ENCODE assay signal across 34 cellular contexts in the genomic region with DNA sequence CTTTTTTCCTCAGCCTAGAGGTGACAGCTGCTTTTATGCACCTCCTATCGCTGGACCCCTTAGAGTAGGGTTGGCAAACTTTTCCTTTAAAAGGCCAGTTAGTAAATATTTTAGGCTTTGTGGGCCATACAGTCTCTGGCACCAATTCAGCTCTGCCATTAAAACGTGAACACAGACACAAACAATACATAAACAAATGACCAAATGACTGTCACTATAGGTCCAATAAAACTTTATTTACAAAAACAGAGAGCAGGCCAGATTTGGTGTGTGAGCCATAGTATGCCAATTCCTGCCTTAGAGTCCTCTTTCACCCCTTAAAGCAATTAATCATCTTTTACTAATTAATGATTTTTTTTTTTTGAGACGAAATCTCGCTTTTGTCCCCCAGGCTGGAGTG.
"Had no signal": no experiment of that assay in that cellular context is flagged by ENCODE, and none has a peak within 500 bp of the region (broad histone marks: within the 10 kb centered on the region; RNA-seq: fewer than 3 reads in every experiment).

No MANE protein-coding gene starts in this region.

- DNase-seq: activated CD4-positive, alpha-beta memory T cell treated with anti-CD3 and anti-CD28 coated beads, Interleukin-2, amount 10 ng/mL, durations not matched to agents 7 days and 5 days; activated CD4-positive, alpha-beta T cell treated with anti-CD3 and anti-CD28 coated beads for 1 hour; activated CD4-positive, alpha-beta T cell treated with anti-CD3 and anti-CD28 coated beads for 36 hours; activated CD4-positive, alpha-beta T cell treated with anti-CD3 and anti-CD28 coated beads for 48 hours; activated CD4-positive, alpha-beta T cell treated with anti-CD3 and anti-CD28 coated beads, Interleukin-2, amount 10 ng/mL, durations not matched to agents 7 days and 5 days; activated CD4-positive, alpha-beta T cell treated with anti-CD3 and anti-CD28 coated beads, Interleukin-2, amount 50 U/mL, for 48 hours; activated CD4-positive, CD25-positive, alpha-beta regulatory T cell; activated CD8-positive, alpha-beta memory T cell treated with anti-CD3 and anti-CD28 coated beads for 24 hours; activated CD8-positive, alpha-beta memory T cell treated with anti-CD3 and anti-CD28 coated beads, Interleukin-2, amount 10 ng/mL, durations not matched to agents 7 days and 5 days; activated CD8-positive, alpha-beta memory T cell treated with anti-CD3 and anti-CD28 coated beads, Interleukin-2, amount 50 U/mL, for 48 hours; activated CD8-positive, alpha-beta T cell treated with anti-CD3 and anti-CD28 coated beads, Interleukin-2, amount 10 ng/mL, durations not matched to agents 7 days and 5 days; activated effector memory CD4-positive, alpha-beta T cell treated with Interleukin-2 at 50 U/mL for 16 hours; activated gamma-delta T cell; activated naive CD4-positive, alpha-beta T cell; activated naive CD4-positive, alpha-beta T cell treated with anti-CD3 and anti-CD28 coated beads for 36 hours; activated naive CD4-positive, alpha-beta T cell treated with anti-CD3 and anti-CD28 coated beads, Interleukin-2, amount 50 U/mL, for 16 hours; activated naive CD8-positive, alpha-beta T cell treated with anti-CD3 and anti-CD28 coated beads for 36 hours; activated T-cell treated with anti-CD3 and anti-CD28 coated beads, Interleukin-2, amount 50 U/mL, for 24 hours; activated T-cell treated with anti-CD3 and anti-CD28 coated beads, Interleukin-2, amount 50 U/mL, for 48 hours; adrenal gland; amniotic stem cell; aorta; body of pancreas; brain microvascular endothelial cell; central memory CD4-positive, alpha-beta T cell; T-helper 2 cell; T-helper 9 cell; WERI-Rb-1 had no signal

- FAIRE-seq: astrocyte, colon had no signal

- H3K36me3 ChIP-seq: breast epithelium had no signal

- H3K27me3 ChIP-seq: adrenal gland, body of pancreas, brain microvascular endothelial cell, breast epithelium had no signal

- H3K4me3 ChIP-seq: adrenal gland, body of pancreas, breast epithelium had no signal

- H3K9me3 ChIP-seq: adrenal gland, body of pancreas, breast epithelium had no signal

- H3K27ac ChIP-seq: adrenal gland, body of pancreas, brain microvascular endothelial cell, breast epithelium, WERI-Rb-1 had no signal

- H3K4me1 ChIP-seq: adrenal gland, body of pancreas, breast epithelium had no signal

- ATAC-seq: activated CD4-positive, alpha-beta T cell treated with anti-CD3 and anti-CD28 coated beads for 36 hours; activated CD4-positive, CD25-positive, alpha-beta regulatory T cell treated with anti-CD3 and anti-CD28 coated beads, Interleukin-2, amount 50 U/mL, for 24 hours; activated CD8-positive, alpha-beta memory T cell treated with anti-CD3 and anti-CD28 coated beads, Interleukin-2, amount 10 ng/mL, durations not matched to agents 7 days and 5 days; activated CD8-positive, alpha-beta T cell treated with anti-CD3 and anti-CD28 coated beads, Interleukin-2, amount 10 ng/mL, durations not matched to agents 7 days and 5 days; activated naive CD4-positive, alpha-beta T cell treated with anti-CD3 and anti-CD28 coated beads, Interleukin-2, amount 50 U/mL, for 72 hours; body of pancreas; WTC11 had no signal
